20 cellular contexts compared by ENCODE assay signal in genomic region chr2:223598994-223599645, GRCh38. TPM values are rescaled to one million over a fixed set of nuclear protein-coding genes. Genes with fewer than 3 reads are reported as not detected.
DNase-seq lines count a peak whose midpoint lies in the region; FAIRE-seq and TF ChIP-seq lines count a peak whose summit lies in the region.
"Had no signal": no experiment of that assay in that cellular context is flagged by ENCODE, and none has a peak within 500 bp of the region (broad histone marks: within the 10 kb centered on the region; RNA-seq: fewer than 3 reads in every experiment).

No MANE protein-coding gene starts in this region.

- DNase-seq in DMS 273 (lab: John Stamatoyannopoulos, UW; ENCODE audit: unreplicated experiment): peak; percentile 35
- DNase-seq in DMS 273 treated with DMSO at 0.1 percent for 48 hours (lab: John Stamatoyannopoulos, UW): no peak
- peak in 1 of 2 experiments; percentile 75 for DNase-seq in SJSA1 (ENCODE audit: low read depth in 1 of 2, low spot score in 2 of 2)
- peak; percentile 94 for DNase-seq in fibroblast of peridontal ligament (ENCODE audit: extremely low read depth)
- DNase-seq in small intestine: no peak
- no peak for DNase-seq in DMS114 treated with DMSO at 0.1 percent for 48 hours (lab: John Stamatoyannopoulos, UW; ENCODE audit: unreplicated experiment)
- no peak for DNase-seq in OCI-M2 (lab: John Stamatoyannopoulos, UW; ENCODE audit: unreplicated experiment)
- no peak for DNase-seq in RWPE1 (ENCODE audit: low spot score)
- DNase-seq: activated CD8-positive, alpha-beta memory T cell treated with anti-CD3 and anti-CD28 coated beads for 24 hours; activated naive CD4-positive, alpha-beta T cell treated with anti-CD3 and anti-CD28 coated beads, Interleukin-2, amount 10 ng/mL, durations not matched to agents 7 days and 5 days; cortex of kidney; DMS153; naive thymus-derived CD8-positive, alpha-beta T cell; NCI-H345; thyroid gland had no signal

- H3K36me3 ChIP-seq in SJSA1 (no peaks in the 10 kb centered on the region), small intestine (ENCODE audit: control insufficient read depth in 2 of 2, insufficient read depth in 2 of 2, low read length in 2 of 2) (no peaks in the 10 kb centered on the region)
- H3K36me3 ChIP-seq: thyroid gland had no signal

- H3K9me3 ChIP-seq in SJSA1 (replicated peaks) (no peaks in the 10 kb centered on the region), small intestine (ENCODE audit: control insufficient read depth, low read depth) (no peaks in the 10 kb centered on the region)
- H3K9me3 ChIP-seq: thyroid gland had no signal

- H3K27ac ChIP-seq in SJSA1 (peak overlapping the region; percentile 86), small intestine (ENCODE audit: low read depth in 1 of 2, low read length in 1 of 2) (no peak overlapping the region), RWPE1 (no peak overlapping the region)
- H3K27ac ChIP-seq: 22Rv1, HL-60, thyroid gland had no signal

- H3K4me1 ChIP-seq in SJSA1 (replicated peaks): peaks cover 19% of the 10 kb centered on the region
- no peaks in the 10 kb centered on the region for H3K4me1 ChIP-seq in small intestine (ENCODE audit: control insufficient read depth in 2 of 2, insufficient read depth in 1 of 2, low read depth in 1 of 2, low read length in 1 of 2)
- H3K4me1 ChIP-seq: thyroid gland had no signal

- POLR2A ChIA-PET in RWPE1 (lab: Yijun Ruan, JAX; ENCODE audit: low non-redundant PET): no interaction called here

- CTCF ChIA-PET in RWPE1 (lab: Yijun Ruan, JAX): interaction anchor here (0.7 kb wide), 1 partner anchor 1325 kb away, joined by 3 read pairs; no protein-coding TSS in a partner anchor

- peak; percentile 26 for FAIRE-seq in small intestine (lab: Jason Lieb, UNC)
- FAIRE-seq: GM12878 had no signal

- no peak for TF ChIP-seq CTCF in RWPE1 (conservative IDR thresholded peaks at IDR 0.05; ENCODE audit: low read depth)

- H3K4me3 ChIP-seq in SJSA1 (no peak overlapping the region), small intestine (ENCODE audit: low read depth in 1 of 2, low read length in 2 of 2) (no peak overlapping the region)
- H3K4me3 ChIP-seq: GM12878, skin epidermis, thyroid gland had no signal

- WGBS in small intestine, 3 donors: 79 to 94% (median 82%) methylated on average over 2 of the region's 2 CpGs

- H3K27me3 ChIP-seq in SJSA1 (replicated peaks): no peaks in the 10 kb centered on the region
- no peaks in the 10 kb centered on the region for H3K27me3 ChIP-seq in small intestine (ENCODE audit: control insufficient read depth in 2 of 2, insufficient read depth in 2 of 2, low read length in 2 of 2)
- H3K27me3 ChIP-seq: thyroid gland had no signal

RNA-seq across cellular contexts. Expression of gene SCG2, which starts 3.0 kb away (rescaled TPM):
- 5.0 and 6.2 TPM in 2 replicates for total RNA-seq in SJSA1 (2014; rRNA removed; shearing (Covaris generic))
- 10 to 100 TPM in 1 of 3 donors, 1 to 10 TPM in 2; 1.4 to 40.2 (median 4.0) TPM for polyA plus RNA-seq in small intestine
- total RNA-seq: GM12878; left lobe of liver; naive thymus-derived CD8-positive, alpha-beta T cell had no signal
- polyA plus RNA-seq: naive thymus-derived CD8-positive, alpha-beta T cell had no signal

Comparison
In these comparisons a context has a peak if more than half of its experiments do, and no peak if none do; other contexts are left out.
1. DNase-seq: peak in DMS 273 (single experiment) and fibroblast of peridontal ligament (single experiment); none in DMS 273 treated with DMSO at 0.1 percent for 48 hours (single experiment), small intestine (single experiment), DMS114 treated with DMSO at 0.1 percent for 48 hours (single experiment), OCI-M2 (single experiment) and RWPE1 (single experiment).